Comparison of ENCODE assay signal across 8 cellular contexts in genomic region chr9:108934323-108934885, GRCh38. TPM values are rescaled to one million over a fixed set of nuclear protein-coding genes. Genes with fewer than 3 reads are reported as not detected.
DNase-seq lines count a peak whose midpoint lies in the region; ATAC-seq and TF ChIP-seq lines count a peak whose summit lies in the region.

TSS of gene ABITRAM (plus strand) at chr9:108934400. CDS start at chr9:108934487, 87 bp downstream.

- H3K4me1 ChIP-seq in liver (ENCODE audit: control insufficient read depth in 4 of 4, insufficient read depth in 4 of 4, low read length in 3 of 4) = peaks cover 5 to 27% (median 18%) of the 10 kb centered on the region in 4 donors

- peak within 1 kb of the TSS; percentile 83 to 99 (median 98) for H3K4me3 ChIP-seq in liver (ENCODE audit: low read depth in 1 of 3, low read length in 3 of 3)

- peak in 1 of 2 donors; percentile 12 for TF ChIP-seq RAD21 in liver (IDR thresholded peaks at IDR 0.05)

- no peak for TF ChIP-seq CTCF in liver (IDR thresholded peaks at IDR 0.05; ENCODE audit: low read depth, low read length, missing input control)

- WGBS in liver = under 1% methylated on average over 47 of the region's 47 CpGs

- DNase-seq in AG20443 (ENCODE audit: low spot score) (peak; percentile 98), NCI-H446 treated with DMSO at 0.1 percent for 48 hours (lab: John Stamatoyannopoulos, UW) (peak; percentile 54), dermis microvascular lymphatic vessel endothelial cell (ENCODE audit: low read depth in 2 of 2) (peak; percentile 71 to 85)
- peak; percentile 77 for DNase-seq in activated CD4-positive, alpha-beta T cell treated with anti-CD3 and anti-CD28 coated beads for 48 hours
- DNase-seq in stimulated activated CD4-positive, alpha-beta T cell treated with anti-CD3 and anti-CD28 coated beads, Interleukin-4, amount 100 ng/mL, for 1 hour = peak; percentile 75

- peak; percentile 81 for ATAC-seq in GM19025 (IDR thresholded peaks at IDR 0.05; ENCODE audit: low read depth, unreplicated experiment)
- peak; percentile 82 for ATAC-seq in HG03280 (IDR thresholded peaks at IDR 0.05; ENCODE audit: unreplicated experiment)

- H3K9me3 ChIP-seq in liver (ENCODE audit: control insufficient read depth in 4 of 4, low read length in 3 of 4) = no peaks in the 10 kb centered on the region

- H3K9ac ChIP-seq in liver (ENCODE audit: low read depth in 1 of 2, low read length in 2 of 2) = peak within 1 kb of the TSS; percentile 78 to 95

- H3K27ac ChIP-seq in liver (ENCODE audit: low read depth in 1 of 2, low read length in 2 of 2) = peak within 1 kb of the TSS; percentile 71 to 96

- peaks cover 0 to 12% (median 3%) of the 10 kb centered on the region in 4 donors for H3K36me3 ChIP-seq in liver (ENCODE audit: control insufficient read depth in 4 of 4, insufficient read depth in 3 of 4, low read depth in 1 of 4, low read length in 3 of 4)

- no peaks in the 10 kb centered on the region for H3K27me3 ChIP-seq in liver (ENCODE audit: control insufficient read depth in 4 of 4, insufficient read depth in 4 of 4, low read length in 3 of 4)

TF ChIP-seq in liver, 16 proteins besides CTCF, POLR2A, EP300 and RAD21:
- TF ChIP-seq HNF4G (IDR thresholded peaks at IDR 0.05) (no peak), HNF4A (conservative IDR thresholded peaks at IDR 0.05) (no peak), FOXA2 (IDR thresholded peaks at IDR 0.05) (no peak), SP1 (IDR thresholded peaks at IDR 0.05) (no peak), NR2F2 (IDR thresholded peaks at IDR 0.05) (no peak), TAF1 (conservative IDR thresholded peaks at IDR 0.05) (no peak), EGR1 (IDR thresholded peaks at IDR 0.05; ENCODE audit: low read depth in 2 of 2) (peak; percentile 67 to 69), FOXA1 (IDR thresholded peaks at IDR 0.05) (no peak), RXRA (IDR thresholded peaks at IDR 0.05) (no peak), JUND (IDR thresholded peaks at IDR 0.05) (no peak), GABPA (IDR thresholded peaks at IDR 0.05 in 1 of 2, conservative IDR thresholded peaks at IDR 0.05 in 1 of 2) (peak; percentile 23 to 86)
- TF ChIP-seq, protein P1, sequence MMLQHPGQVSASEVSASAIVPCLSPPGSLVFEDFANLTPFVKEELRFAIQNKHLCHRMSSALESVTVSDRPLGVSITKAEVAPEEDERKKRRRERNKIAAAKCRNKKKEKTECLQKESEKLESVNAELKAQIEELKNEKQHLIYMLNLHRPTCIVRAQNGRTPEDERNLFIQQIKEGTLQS (IDR thresholded peaks at IDR 0.05) = no peak
- TF ChIP-seq, protein P2, sequence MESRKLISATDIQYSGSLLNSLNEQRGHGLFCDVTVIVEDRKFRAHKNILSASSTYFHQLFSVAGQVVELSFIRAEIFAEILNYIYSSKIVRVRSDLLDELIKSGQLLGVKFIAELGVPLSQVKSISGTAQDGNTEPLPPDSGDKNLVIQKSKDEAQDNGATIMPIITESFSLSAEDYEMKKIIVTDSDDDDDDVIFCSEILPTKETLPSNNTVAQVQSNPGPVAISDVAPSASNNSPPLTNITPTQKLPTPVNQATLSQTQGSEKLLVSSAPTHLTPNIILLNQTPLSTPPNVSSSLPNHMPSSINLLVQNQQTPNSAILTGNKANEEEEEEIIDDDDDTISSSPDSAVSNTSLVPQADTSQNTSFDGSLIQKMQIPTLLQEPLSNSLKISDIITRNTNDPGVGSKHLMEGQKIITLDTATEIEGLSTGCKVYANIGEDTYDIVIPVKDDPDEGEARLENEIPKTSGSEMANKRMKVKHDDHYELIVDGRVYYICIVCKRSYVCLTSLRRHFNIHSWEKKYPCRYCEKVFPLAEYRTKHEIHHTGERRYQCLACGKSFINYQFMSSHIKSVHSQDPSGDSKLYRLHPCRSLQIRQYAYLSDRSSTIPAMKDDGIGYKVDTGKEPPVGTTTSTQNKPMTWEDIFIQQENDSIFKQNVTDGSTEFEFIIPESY (IDR thresholded peaks at IDR 0.05) = no peak
- TF ChIP-seq, protein P3, sequence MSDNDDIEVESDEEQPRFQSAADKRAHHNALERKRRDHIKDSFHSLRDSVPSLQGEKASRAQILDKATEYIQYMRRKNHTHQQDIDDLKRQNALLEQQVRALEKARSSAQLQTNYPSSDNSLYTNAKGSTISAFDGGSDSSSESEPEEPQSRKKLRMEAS (IDR thresholded peaks at IDR 0.05) = no peak
- TF ChIP-seq, protein P4, sequence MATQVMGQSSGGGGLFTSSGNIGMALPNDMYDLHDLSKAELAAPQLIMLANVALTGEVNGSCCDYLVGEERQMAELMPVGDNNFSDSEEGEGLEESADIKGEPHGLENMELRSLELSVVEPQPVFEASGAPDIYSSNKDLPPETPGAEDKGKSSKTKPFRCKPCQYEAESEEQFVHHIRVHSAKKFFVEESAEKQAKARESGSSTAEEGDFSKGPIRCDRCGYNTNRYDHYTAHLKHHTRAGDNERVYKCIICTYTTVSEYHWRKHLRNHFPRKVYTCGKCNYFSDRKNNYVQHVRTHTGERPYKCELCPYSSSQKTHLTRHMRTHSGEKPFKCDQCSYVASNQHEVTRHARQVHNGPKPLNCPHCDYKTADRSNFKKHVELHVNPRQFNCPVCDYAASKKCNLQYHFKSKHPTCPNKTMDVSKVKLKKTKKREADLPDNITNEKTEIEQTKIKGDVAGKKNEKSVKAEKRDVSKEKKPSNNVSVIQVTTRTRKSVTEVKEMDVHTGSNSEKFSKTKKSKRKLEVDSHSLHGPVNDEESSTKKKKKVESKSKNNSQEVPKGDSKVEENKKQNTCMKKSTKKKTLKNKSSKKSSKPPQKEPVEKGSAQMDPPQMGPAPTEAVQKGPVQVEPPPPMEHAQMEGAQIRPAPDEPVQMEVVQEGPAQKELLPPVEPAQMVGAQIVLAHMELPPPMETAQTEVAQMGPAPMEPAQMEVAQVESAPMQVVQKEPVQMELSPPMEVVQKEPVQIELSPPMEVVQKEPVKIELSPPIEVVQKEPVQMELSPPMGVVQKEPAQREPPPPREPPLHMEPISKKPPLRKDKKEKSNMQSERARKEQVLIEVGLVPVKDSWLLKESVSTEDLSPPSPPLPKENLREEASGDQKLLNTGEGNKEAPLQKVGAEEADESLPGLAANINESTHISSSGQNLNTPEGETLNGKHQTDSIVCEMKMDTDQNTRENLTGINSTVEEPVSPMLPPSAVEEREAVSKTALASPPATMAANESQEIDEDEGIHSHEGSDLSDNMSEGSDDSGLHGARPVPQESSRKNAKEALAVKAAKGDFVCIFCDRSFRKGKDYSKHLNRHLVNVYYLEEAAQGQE (IDR thresholded peaks at IDR 0.05) = no peak

RNA-seq across cellular contexts. Expression of gene ABITRAM, which starts in this region (rescaled TPM):
- total RNA-seq in dermis microvascular lymphatic vessel endothelial cell = 2.7 and 3.2 TPM in 2 replicates
- 1 to 10 TPM; 3.5 to 5.2 TPM for total RNA-seq in liver
- 1 to 10 TPM; 5.9 to 8.2 TPM for polyA plus RNA-seq in liver

Comparison
In these comparisons a context has a peak if more than half of its experiments do, and no peak if none do; other contexts are left out.
1. Peak in every context shown above with its lines: DNase-seq, ATAC-seq, H3K4me3 ChIP-seq and H3K27ac ChIP-seq.